ENCODE assay signal across 10 cellular contexts in the genomic region with DNA sequence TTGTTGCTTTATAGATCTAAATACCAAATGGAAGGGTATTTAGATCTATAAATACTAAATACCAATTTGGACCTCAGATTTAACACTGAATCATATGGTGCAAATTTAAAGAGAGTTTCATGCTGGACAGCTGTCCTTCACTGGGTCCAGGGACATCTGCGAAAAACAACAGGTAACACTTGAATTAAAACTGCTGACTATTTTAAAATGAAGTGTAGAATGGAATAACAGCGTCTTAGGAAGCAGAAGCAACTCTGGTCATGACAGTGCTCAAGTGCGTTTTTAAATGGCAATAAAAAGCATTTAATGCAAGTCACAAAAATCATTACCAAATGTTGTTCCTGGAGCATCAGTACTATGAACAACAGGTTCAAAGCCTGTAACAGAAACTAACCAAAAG.
"Had no signal": no experiment of that assay in that cellular context is flagged by ENCODE, and none has a peak within 500 bp of the region (broad histone marks: within the 10 kb centered on the region; RNA-seq: fewer than 3 reads in every experiment).

No MANE protein-coding gene starts in this region.

- ATAC-seq: GM23338, HCT116, K562 had no signal

- H3K9me3 ChIP-seq: HAP-1 had no signal

- H3K4me3 ChIP-seq: GM23338, HAP-1, K562 had no signal

- DNase-seq: H7, HFFc6, Kasumi-1, KG1 had no signal

- FAIRE-seq: H1, HTR-8/SVneo, K562 had no signal

- H3K4me1 ChIP-seq: HAP-1 had no signal

- H3K4me2 ChIP-seq: GM23338 had no signal
